Comparison of ENCODE assay signal across 1 cellular context in genomic region chr17:46181316-46181715, GRCh38.
TF ChIP-seq lines count a peak whose summit lies in the region.

No MANE protein-coding gene starts in this region.

TF ChIP-seq in HepG2, 621 proteins besides CTCF, POLR2A, EP300 and RAD21:
- peak; percentile 17; the same call in 1 of the 2 replicates for TF ChIP-seq ZNF687 (CRISPR knock-in tag; IDR thresholded peaks at IDR 0.05)
